ENCODE assay signal across 35 cellular contexts in genomic region chr6:109902870-109903269, GRCh38.
"Had no signal": no experiment of that assay in that cellular context is flagged by ENCODE, and none has a peak within 500 bp of the region (broad histone marks: within the 10 kb centered on the region; RNA-seq: fewer than 3 reads in every experiment).

No MANE protein-coding gene starts in this region.

- H3K4me2 ChIP-seq: KMS-11 had no signal

- H3K9ac ChIP-seq: KMS-11 had no signal

- H3K36me3 ChIP-seq: MG63 had no signal

- H3K27me3 ChIP-seq: MG63 had no signal

- H3K4me3 ChIP-seq: MG63 had no signal

- DNase-seq: Karpas-422, Kasumi-1, MG63, MM.1S, MV-4-11, NCI-H1048, NCI-H1092, NCI-H1092 treated with DMSO at 0.1 percent for 48 hours, NCI-H1105, NCI-H1105 treated with DMSO at 0.1 percent for 48 hours, NCI-H1417, NCI-H1417 treated with DMSO at 0.1 percent for 48 hours, NCI-H1436, NCI-H1436 treated with DMSO at 0.1 percent for 48 hours, NCI-H146, NCI-H1694, NCI-H1694 treated with DMSO at 0.1 percent for 48 hours, NCI-H187, NCI-H187 treated with DMSO at 0.1 percent for 48 hours, NCI-H1930, NCI-H2029, NCI-H2029 treated with DMSO at 0.1 percent for 48 hours, NCI-H2081, NCI-H2081 treated with DMSO at 0.1 percent for 48 hours, NCI-H2107, NCI-H2171, NCI-H2171 treated with DMSO at 0.1 percent for 48 hours, NCI-H2227 treated with DMSO at 0.1 percent for 48 hours, NCI-H226, NCI-H345, NCI-H446, NCI-H446 treated with DMSO at 0.1 percent for 48 hours, NCI-H510A, NCI-H510A treated with DMSO at 0.1 percent for 48 hours had no signal

- H3K27ac ChIP-seq: KMS-11 had no signal

- H3K9me3 ChIP-seq: MG63 had no signal
